8 cellular contexts compared by ENCODE assay signal in genomic region chr11:65892137-65892540, GRCh38. TPM values are rescaled to one million over a fixed set of nuclear protein-coding genes. Genes with fewer than 3 reads are reported as not detected.
DNase-seq lines count a peak whose midpoint lies in the region; ATAC-seq, FAIRE-seq and TF ChIP-seq lines count a peak whose summit lies in the region.
"Not testable (repeated sequence)": the region's sequence is repeated elsewhere in the genome, so short reads cannot be mapped to it uniquely, and the experiment has no call there.

No MANE protein-coding gene starts in this region.

- peak overlapping the region; percentile 81 for H3K4me3 ChIP-seq in CD8-positive, alpha-beta T cell (ENCODE audit: low read depth, low read length)
- H3K4me3 ChIP-seq in IMR-90 (ENCODE audit: insufficient read depth, low read depth, low read length) (peak overlapping the region; percentile 63), endodermal cell (ENCODE audit: low read length) (peak overlapping the region; percentile 85), keratinocyte (ENCODE audit: control insufficient read depth in 2 of 3, extremely low read depth in 1 of 3, insufficient read depth in 2 of 3, low read depth in 1 of 3, low read length in 3 of 3) (peak overlapping the region; percentile 42 to 63 (median 55)), neutrophil (ENCODE audit: low read depth in 1 of 2, low read length in 1 of 2) (peak overlapping the region; percentile 82 to 98), subcutaneous abdominal adipose tissue (ENCODE audit: low read depth in 1 of 5, low read length in 5 of 5) (peak overlapping the region in 4 of 5 donors; percentile 59 to 88 (median 75))

- not testable (repeated sequence) for H3K36me3 ChIP-seq in CD8-positive, alpha-beta T cell (ENCODE audit: insufficient read depth, low read length); endodermal cell (ENCODE audit: control insufficient read depth, insufficient read depth, low read length); neutrophil; subcutaneous abdominal adipose tissue (ENCODE audit: control insufficient read depth in 5 of 5, insufficient read depth in 5 of 5, low read length in 5 of 5)
- H3K36me3 ChIP-seq in IMR-90 (ENCODE audit: control insufficient read depth, insufficient read depth, low read length) (peaks cover 39% of the 10 kb centered on the region), keratinocyte (ENCODE audit: control insufficient read depth in 2 of 2, extremely low read depth in 1 of 2, insufficient read depth in 2 of 2, low read length in 2 of 2) (peaks cover 20 to 43% of the 10 kb centered on the region in 2 experiments)

- H3K56ac ChIP-seq in IMR-90 (ENCODE audit: extremely low read depth, insufficient read depth, low read length), result peak overlapping the region; percentile 77

- in situ Hi-C loops in IMR-90 (cut with MboI; ENCODE audit: low sequenced_read_pairs), result loop anchor here (5.0 kb wide), 1 partner anchor 70 kb away; the partner anchor contains the start of gene SART1

- H2BK5ac ChIP-seq in IMR-90 (ENCODE audit: low read depth, low read length, poor library complexity, severe bottlenecking), result peak overlapping the region; percentile 84

- not testable (repeated sequence) for H2AK9ac ChIP-seq in IMR-90 (replicated peaks; ENCODE audit: low read depth, low read length, poor library complexity)

- H3K9ac ChIP-seq in IMR-90 (ENCODE audit: low read depth, low read length), result peak overlapping the region; percentile 88
- not testable (repeated sequence) for H3K9ac ChIP-seq in endodermal cell (ENCODE audit: extremely low read depth, low read length, poor library complexity, severe bottlenecking)
- H3K9ac ChIP-seq in keratinocyte (ENCODE audit: control insufficient read depth, extremely low read depth, insufficient read depth, low read length), result peak overlapping the region; percentile 75
- peak overlapping the region; percentile 26 to 79 (median 77) for H3K9ac ChIP-seq in subcutaneous abdominal adipose tissue (ENCODE audit: low read length in 5 of 5)

- H4K91ac ChIP-seq in IMR-90 (ENCODE audit: insufficient read depth, low read depth, low read length), result not testable (repeated sequence)

- peak overlapping the region; percentile 77 for H3K23ac ChIP-seq in IMR-90 (ENCODE audit: low read depth, low read length)

- not testable (repeated sequence) for TF ChIP-seq RAD21 in IMR-90 (IDR thresholded peaks at IDR 0.05; ENCODE audit: low read length)

- peak overlapping the region; percentile 89 for H3K27ac Mint-ChIP-seq in CD8-positive, alpha-beta T cell
- peak overlapping the region; percentile 80 for H3K27ac Mint-ChIP-seq in T-helper 2 cell treated with Interferon-gamma antibody and Interleukin-4, amounts not matched to agents 5 μg/mL and 100 μg/mL, for 36 hours
- peak overlapping the region; percentile 95 for H3K27ac Mint-ChIP-seq in activated naive CD8-positive, alpha-beta T cell treated with anti-CD3 and anti-CD28 coated beads, Interleukin-2, amount 10 ng/mL, durations not matched to agents 7 days and 5 days
- H3K27ac Mint-ChIP-seq in endodermal cell, result peak overlapping the region; percentile 69

- peaks cover 49% of the 10 kb centered on the region for H3K4me1 Mint-ChIP-seq in CD8-positive, alpha-beta T cell (ENCODE audit: low read depth)
- peaks cover 44% of the 10 kb centered on the region for H3K4me1 Mint-ChIP-seq in T-helper 2 cell treated with Interferon-gamma antibody and Interleukin-4, amounts not matched to agents 5 μg/mL and 100 μg/mL, for 36 hours (ENCODE audit: low read depth)
- H3K4me1 Mint-ChIP-seq in activated naive CD8-positive, alpha-beta T cell treated with anti-CD3 and anti-CD28 coated beads, Interleukin-2, amount 10 ng/mL, durations not matched to agents 7 days and 5 days, result peaks cover 47% of the 10 kb centered on the region
- H3K4me1 Mint-ChIP-seq in endodermal cell, result peaks cover 28% of the 10 kb centered on the region

- peaks cover 51% of the 10 kb centered on the region for H3K4me1 ChIP-seq in CD8-positive, alpha-beta T cell (ENCODE audit: insufficient read depth, low read length)
- H3K4me1 ChIP-seq in IMR-90 (ENCODE audit: control insufficient read depth, insufficient read depth, low read length) (peaks cover 38% of the 10 kb centered on the region), keratinocyte (ENCODE audit: control insufficient read depth, extremely low read depth, insufficient read depth, low read length) (peaks cover 63% of the 10 kb centered on the region), neutrophil (ENCODE audit: control insufficient read depth in 1 of 2, insufficient read depth in 1 of 2, low read depth in 1 of 2, low read length in 1 of 2) (peaks cover 73 to 74% of the 10 kb centered on the region in 2 experiments), subcutaneous abdominal adipose tissue (ENCODE audit: control insufficient read depth in 5 of 5, insufficient read depth in 5 of 5, low read length in 5 of 5) (peaks cover 8 to 68% (median 62%) of the 10 kb centered on the region in 5 donors)
- H3K4me1 ChIP-seq in endodermal cell (ENCODE audit: control insufficient read depth, insufficient read depth, low read length), result not testable (repeated sequence)

- peak; percentile 28 for TF ChIP-seq POLR2A in IMR-90 (IDR thresholded peaks at IDR 0.05; ENCODE audit: low read depth, low read length)

- H3K36me3 Mint-ChIP-seq in CD8-positive, alpha-beta T cell; activated naive CD8-positive, alpha-beta T cell treated with anti-CD3 and anti-CD28 coated beads, Interleukin-2, amount 10 ng/mL, durations not matched to agents 7 days and 5 days; endodermal cell (ENCODE audit: low read depth): not testable (repeated sequence)
- H3K36me3 Mint-ChIP-seq in T-helper 2 cell treated with Interferon-gamma antibody and Interleukin-4, amounts not matched to agents 5 μg/mL and 100 μg/mL, for 36 hours (ENCODE audit: low read depth), result peaks cover 11% of the 10 kb centered on the region

- CTCF ChIA-PET in CD8-positive, alpha-beta T cell (lab: Charles Lee), result interaction anchor here (1.5 to 14.8 kb wide), 8 partner anchors 8 to 112 kb away, joined by 4 to 287 read pairs (median 101); partner anchors contain the start of genes AP5B1, CFL1, EFEMP2 and FOSL1
- CTCF ChIA-PET in IMR-90 (lab: Yijun Ruan, JAX), result not testable (repeated sequence)

- peak overlapping the region; percentile 22; the same call in 1 of the 2 replicates for H2AK5ac ChIP-seq in IMR-90 (ENCODE audit: low read depth, low read length)

- DNase-seq in CD8-positive, alpha-beta T cell, result peak in 2 of 7 experiments; percentile 40 to 58
- peak; percentile 40 for DNase-seq in IMR-90
- DNase-seq in T-helper 2 cell treated with Interferon-gamma antibody and Interleukin-4, amounts not matched to agents 5 μg/mL and 100 μg/mL, for 36 hours (ENCODE audit: low spot score); endodermal cell; keratinocyte (ENCODE audit: low read depth, low spot score): not testable (repeated sequence)
- DNase-seq in activated naive CD8-positive, alpha-beta T cell treated with anti-CD3 and anti-CD28 coated beads, Interleukin-2, amount 10 ng/mL, durations not matched to agents 7 days and 5 days, result peak; percentile 51

- H3K18ac ChIP-seq in IMR-90 (ENCODE audit: low read depth, low read length), result not testable (repeated sequence)

- H3K9me3 ChIP-seq in CD8-positive, alpha-beta T cell (ENCODE audit: low read length); IMR-90 (ENCODE audit: control insufficient read depth, insufficient read depth, low read length); endodermal cell (ENCODE audit: control insufficient read depth, low read length); keratinocyte (ENCODE audit: control insufficient read depth, low read depth, low read length); neutrophil; subcutaneous abdominal adipose tissue (ENCODE audit: control insufficient read depth in 5 of 5, low read length in 5 of 5): not testable (repeated sequence)

- peak overlapping the region; percentile 84 for H3K4me2 ChIP-seq in IMR-90 (ENCODE audit: low read depth, low read length)
- peak overlapping the region; percentile 74 for H3K4me2 ChIP-seq in keratinocyte (ENCODE audit: control insufficient read depth, extremely low read depth, insufficient read depth, low read depth, low read length)

- not testable (repeated sequence) for H2BK20ac ChIP-seq in IMR-90 (ENCODE audit: low read depth, low read length)

- TF ChIP-seq CTCF in CD8-positive, alpha-beta T cell (IDR thresholded peaks at IDR 0.05); IMR-90 (conservative IDR thresholded peaks at IDR 0.05; ENCODE audit: low read depth, low read length); endodermal cell (conservative IDR thresholded peaks at IDR 0.05); keratinocyte (optimal IDR thresholded peaks at IDR 0.05 in 1 of 3, IDR thresholded peaks at IDR 0.05 in 1 of 3, conservative IDR thresholded peaks at IDR 0.05 in 1 of 3; ENCODE audit: extremely low read depth in 1 of 3, insufficient read depth in 2 of 3, low read length in 3 of 3); neutrophil (IDR thresholded peaks at IDR 0.05): not testable (repeated sequence)

- POLR2A ChIA-PET in CD8-positive, alpha-beta T cell (lab: Charles Lee), result interaction anchor here (0.7 to 5.7 kb wide), 7 partner anchors 7 to 44 kb away, joined by 3 to 60 read pairs (median 9); partner anchors contain the start of genes C11orf68, CTSW, DRAP1 and FOSL1
- POLR2A ChIA-PET in IMR-90 (lab: Charles Lee; ENCODE audit: unreplicated experiment), result interaction anchor here (1.0 to 4.4 kb wide), 3 partner anchors 10 to 70 kb away, joined by 3 to 20 read pairs (median 6); no protein-coding TSS in a partner anchor
- POLR2A ChIA-PET in activated naive CD8-positive, alpha-beta T cell treated with anti-CD3 and anti-CD28 coated beads, Interleukin-2, amount 10 ng/mL, durations not matched to agents 7 days and 5 days (lab: Charles Lee), result interaction anchor here (3.3 to 12.3 kb wide), 6 partner anchors 8 to 69 kb away, joined by 26 to 304 read pairs (median 86); partner anchors contain the start of genes C11orf68, CFL1, CTSW and FOSL1

- H4K20me1 ChIP-seq in IMR-90 (ENCODE audit: insufficient read depth, low read length), result peaks cover 76% of the 10 kb centered on the region
- H4K20me1 ChIP-seq in keratinocyte (ENCODE audit: control insufficient read depth, extremely low read depth, insufficient read depth, low read length), result peaks cover 44% of the 10 kb centered on the region

- not testable (repeated sequence) for H2AFZ ChIP-seq in IMR-90 (replicated peaks; ENCODE audit: low read length, poor library complexity); keratinocyte (ENCODE audit: control insufficient read depth, low read length)

- not testable (repeated sequence) for ATAC-seq in CD8-positive, alpha-beta T cell; IMR-90 (ENCODE audit: low read depth); activated naive CD8-positive, alpha-beta T cell treated with anti-CD3 and anti-CD28 coated beads, Interleukin-2, amount 10 ng/mL, durations not matched to agents 7 days and 5 days (ENCODE audit: low read depth)

- not testable (repeated sequence) for H3K9me3 Mint-ChIP-seq in CD8-positive, alpha-beta T cell; T-helper 2 cell treated with Interferon-gamma antibody and Interleukin-4, amounts not matched to agents 5 μg/mL and 100 μg/mL, for 36 hours; activated naive CD8-positive, alpha-beta T cell treated with anti-CD3 and anti-CD28 coated beads, Interleukin-2, amount 10 ng/mL, durations not matched to agents 7 days and 5 days; endodermal cell

- peaks cover 46% of the 10 kb centered on the region for H3K79me2 ChIP-seq in keratinocyte (ENCODE audit: control insufficient read depth, insufficient read depth, low read length)

- H3K4ac ChIP-seq in IMR-90 (ENCODE audit: low read depth, low read length), result peak overlapping the region; percentile 55

- not testable (repeated sequence) for H3K27me3 ChIP-seq in CD8-positive, alpha-beta T cell (ENCODE audit: insufficient read depth, low read length); IMR-90 (ENCODE audit: control insufficient read depth, insufficient read depth, low read length); endodermal cell (ENCODE audit: control insufficient read depth, insufficient read depth, low read length, poor library complexity, severe bottlenecking); keratinocyte (ENCODE audit: control insufficient read depth, extremely low read depth, insufficient read depth, low read length); neutrophil; subcutaneous abdominal adipose tissue (ENCODE audit: control insufficient read depth in 5 of 5, insufficient read depth in 4 of 5, low read length in 5 of 5)

- peak overlapping the region; percentile 83 for H3K4me3 Mint-ChIP-seq in CD8-positive, alpha-beta T cell
- peak overlapping the region; percentile 74 for H3K4me3 Mint-ChIP-seq in T-helper 2 cell treated with Interferon-gamma antibody and Interleukin-4, amounts not matched to agents 5 μg/mL and 100 μg/mL, for 36 hours
- H3K4me3 Mint-ChIP-seq in activated naive CD8-positive, alpha-beta T cell treated with anti-CD3 and anti-CD28 coated beads, Interleukin-2, amount 10 ng/mL, durations not matched to agents 7 days and 5 days, result peak overlapping the region; percentile 88
- H3K4me3 Mint-ChIP-seq in endodermal cell, result peak overlapping the region; percentile 96

- H2BK15ac ChIP-seq in IMR-90 (ENCODE audit: low read depth, low read length), result 0 out of 3 replicates have a peak overlapping the region, but pooled peaks have one; percentile 3

- intact Hi-C loops in CD8-positive, alpha-beta T cell (cut with DNase I, micrococcal nuclease); IMR-90 (cut with micrococcal nuclease): not testable (repeated sequence)

- peak overlapping the region; percentile 71; the same call in 1 of the 2 replicates for H3K14ac ChIP-seq in IMR-90 (replicated peaks; ENCODE audit: low read depth, low read length)

- H2BK120ac ChIP-seq in IMR-90 (ENCODE audit: low read depth, low read length), result peak overlapping the region; percentile 17; the same call in 1 of the 2 replicates

- dilution Hi-C loops in IMR-90 (cut with HindIII; ENCODE audit: low sequenced_read_pairs, unreplicated experiment); keratinocyte (cut with MboI; ENCODE audit: extremely low pct_ligation_motif_present, low sequenced_read_pairs): not testable (repeated sequence)

- H3K27ac ChIP-seq in CD8-positive, alpha-beta T cell (ENCODE audit: low read depth, low read length), result peak overlapping the region; percentile 73
- H3K27ac ChIP-seq in IMR-90 (ENCODE audit: insufficient read depth, low read length) (peak overlapping the region; percentile 93), keratinocyte (ENCODE audit: control insufficient read depth, insufficient read depth, low read length) (peak overlapping the region; percentile 56), neutrophil (peak overlapping the region; percentile 93), subcutaneous abdominal adipose tissue (ENCODE audit: low read depth, low read length) (peak overlapping the region; percentile 99)
- not testable (repeated sequence) for H3K27ac ChIP-seq in endodermal cell (ENCODE audit: low read depth, low read length)

- no CpG with 5 or more reads among the region's 5 CpGs for WGBS in IMR-90 (ENCODE audit: extremely low coverage in 2 of 2, insufficient read length in 1 of 2), 2 experiments
- 91 to 92% methylated on average over 2 to 5 of the region's 5 CpGs for WGBS in endodermal cell (ENCODE audit: insufficient coverage in 1 of 2, insufficient read length in 1 of 2), 2 experiments

- peak overlapping the region in 1 of 2 experiments; percentile 33; a peak in 1 of 4 replicates for H4K8ac ChIP-seq in IMR-90 (ENCODE audit: low read depth in 2 of 2, low read length in 2 of 2)

- H3K79me1 ChIP-seq in IMR-90 (ENCODE audit: low read depth in 1 of 2, low read length in 2 of 2), result peaks cover 0 to 33% of the 10 kb centered on the region in 2 experiments; a peak in 3 of 4 replicates

- not testable (repeated sequence) for FAIRE-seq in keratinocyte (lab: Jason Lieb, UNC)

- not testable (repeated sequence) for BruUV-seq in IMR-90 (replicated peaks; lab: Mats Ljungman, UMichigan)

- not testable (repeated sequence) for H3K9me1 ChIP-seq in IMR-90 (ENCODE audit: insufficient read depth, low read length); keratinocyte (ENCODE audit: control insufficient read depth, extremely low read depth, insufficient read depth, low read length)

- H3K27me3 Mint-ChIP-seq in CD8-positive, alpha-beta T cell (ENCODE audit: low read depth); T-helper 2 cell treated with Interferon-gamma antibody and Interleukin-4, amounts not matched to agents 5 μg/mL and 100 μg/mL, for 36 hours (ENCODE audit: low read depth); activated naive CD8-positive, alpha-beta T cell treated with anti-CD3 and anti-CD28 coated beads, Interleukin-2, amount 10 ng/mL, durations not matched to agents 7 days and 5 days: not testable (repeated sequence)
- H3K27me3 Mint-ChIP-seq in endodermal cell (ENCODE audit: insufficient read depth), result peaks cover 30% of the 10 kb centered on the region

- not testable (repeated sequence) for H4K5ac ChIP-seq in IMR-90 (ENCODE audit: low read depth, low read length)

RNA-seq across cellular contexts. Expression of gene CCDC85B, which starts 1.7 kb away (rescaled TPM):
- 10 to 100 TPM; 25.6 to 27.4 TPM for total RNA-seq in CD8-positive, alpha-beta T cell
- 17.6 and 21.9 TPM in 2 replicates for total RNA-seq in IMR-90 (2012; rRNA removed)
- 35.4 and 62.1 TPM in 2 replicates for polyA plus RNA-seq in IMR-90 (2012; rRNA removed)
- 125 and 188 TPM in 2 replicates for polyA plus RNA-seq in IMR-90 (2012; cell fraction: cytosol; rRNA removed)
- 18.5 and 49.8 TPM in 2 replicates for polyA plus RNA-seq in IMR-90 (2012; cell fraction: nucleus; rRNA removed; ENCODE audit: low replicate concordance)
- 10 to 100 TPM; 59.8 to 66.3 TPM for total RNA-seq in activated naive CD8-positive, alpha-beta T cell treated with anti-CD3 and anti-CD28 coated beads, Interleukin-2, amount 10 ng/mL, durations not matched to agents 7 days and 5 days
- total RNA-seq in endodermal cell, result 10 to 100 TPM; 18.2 to 23.9 TPM
- polyA plus RNA-seq in endodermal cell (2013, experiment 1 of 2), result 15.8 TPM
- 15.1 TPM for polyA plus RNA-seq in endodermal cell (2013, experiment 2 of 2)
- 4.1 to 6.8 TPM (median 6.0 TPM) in 3 replicates for polyA plus RNA-seq in keratinocyte
- 3.4 TPM for polyA plus RNA-seq in keratinocyte (2011; ENCODE audit: low read depth)
- polyA plus RNA-seq in keratinocyte (2011; cell fraction: cytosol; rRNA removed), result 2.0 and 12.5 TPM in 2 replicates
- polyA plus RNA-seq in keratinocyte (2011; cell fraction: nucleus; rRNA removed), result 2.0 and 4.4 TPM in 2 replicates
- 18.1 and 48.7 TPM in 2 replicates for polyA plus RNA-seq in keratinocyte (2012; ENCODE audit: low replicate concordance)
- 0.30 to 1.3 TPM in 2 of 3 replicates, not detected in the other for polyA minus RNA-seq in keratinocyte
- polyA minus RNA-seq in keratinocyte (2011; cell fraction: cytosol; rRNA and poly(A)+ RNA removed), result 35.3 TPM
- polyA minus RNA-seq in keratinocyte (2011; cell fraction: nucleus; rRNA and poly(A)+ RNA removed), result 2.5 and 5.2 TPM in 2 replicates

RNA-seq across cellular contexts. Expression of gene FIBP, which starts 3.9 kb away (rescaled TPM):
- total RNA-seq in CD8-positive, alpha-beta T cell, result 10 to 100 TPM; 16.5 to 19.3 TPM
- total RNA-seq in IMR-90 (2012; rRNA removed) (119 and 182 TPM in 2 replicates), endodermal cell (10 to 100 TPM; 81.0 to 92.0 TPM)
- polyA plus RNA-seq in IMR-90 (2012; rRNA removed) (141 and 163 TPM in 2 replicates), keratinocyte (83.0 to 104 TPM (median 95.1 TPM) in 3 replicates)
- polyA plus RNA-seq in IMR-90 (2012; cell fraction: cytosol; rRNA removed), result 98.5 and 183 TPM in 2 replicates
- polyA plus RNA-seq in IMR-90 (2012; cell fraction: nucleus; rRNA removed; ENCODE audit: low replicate concordance), result 96.1 and 215 TPM in 2 replicates
- total RNA-seq in activated naive CD8-positive, alpha-beta T cell treated with anti-CD3 and anti-CD28 coated beads, Interleukin-2, amount 10 ng/mL, durations not matched to agents 7 days and 5 days, result 10 to 100 TPM; 78.2 to 82.9 TPM
- 64.2 TPM for polyA plus RNA-seq in endodermal cell (2013, experiment 1 of 2)
- polyA plus RNA-seq in endodermal cell (2013, experiment 2 of 2), result 62.7 TPM
- 22.0 TPM for polyA plus RNA-seq in keratinocyte (2011; ENCODE audit: low read depth)
- 93.5 and 140 TPM in 2 replicates for polyA plus RNA-seq in keratinocyte (2011; cell fraction: cytosol; rRNA removed)
- polyA plus RNA-seq in keratinocyte (2011; cell fraction: nucleus; rRNA removed), result 46.6 and 47.5 TPM in 2 replicates
- polyA plus RNA-seq in keratinocyte (2012; ENCODE audit: low replicate concordance), result 72.0 and 94.4 TPM in 2 replicates
- 85.8 to 127 TPM (median 106 TPM) in 3 replicates for polyA minus RNA-seq in keratinocyte
- 169 TPM for polyA minus RNA-seq in keratinocyte (2011; cell fraction: cytosol; rRNA and poly(A)+ RNA removed)
- polyA minus RNA-seq in keratinocyte (2011; cell fraction: nucleus; rRNA and poly(A)+ RNA removed), result 40.3 and 41.0 TPM in 2 replicates

RNA-seq across cellular contexts. Expression of gene FOSL1, which starts 8.0 kb away (rescaled TPM):
- total RNA-seq in CD8-positive, alpha-beta T cell, result 1 to 10 TPM; 2.0 to 4.0 TPM
- total RNA-seq in IMR-90 (2012; rRNA removed), result 17.2 and 26.1 TPM in 2 replicates
- polyA plus RNA-seq in IMR-90 (2012; rRNA removed), result 97.4 and 107 TPM in 2 replicates
- polyA plus RNA-seq in IMR-90 (2012; cell fraction: cytosol; rRNA removed), result 49.5 and 52.7 TPM in 2 replicates
- 81.8 and 101 TPM in 2 replicates for polyA plus RNA-seq in IMR-90 (2012; cell fraction: nucleus; rRNA removed; ENCODE audit: low replicate concordance)
- 1 to 10 TPM; 1.9 to 2.0 TPM for total RNA-seq in activated naive CD8-positive, alpha-beta T cell treated with anti-CD3 and anti-CD28 coated beads, Interleukin-2, amount 10 ng/mL, durations not matched to agents 7 days and 5 days
- 1 to 10 TPM in 1 of 2 donors, not detected in 1; 1.8 TPM for total RNA-seq in endodermal cell
- polyA plus RNA-seq in endodermal cell (2013, experiment 1 of 2), result 3.0 TPM
- polyA plus RNA-seq in endodermal cell (2013, experiment 2 of 2), result 1.9 TPM
- polyA plus RNA-seq in keratinocyte, result 9.4 to 25.3 TPM (median 21.8 TPM) in 3 replicates
- polyA plus RNA-seq in keratinocyte (2011; ENCODE audit: low read depth), result 38.5 TPM
- polyA plus RNA-seq in keratinocyte (2011; cell fraction: cytosol; rRNA removed), result 21.6 and 35.0 TPM in 2 replicates
- polyA plus RNA-seq in keratinocyte (2011; cell fraction: nucleus; rRNA removed), result 43.0 and 46.2 TPM in 2 replicates
- 60.1 and 130 TPM in 2 replicates for polyA plus RNA-seq in keratinocyte (2012; ENCODE audit: low replicate concordance)
- 15.0 to 229 TPM (median 21.9 TPM) in 3 replicates for polyA minus RNA-seq in keratinocyte
- polyA minus RNA-seq in keratinocyte (2011; cell fraction: cytosol; rRNA and poly(A)+ RNA removed), result 43.5 TPM
- 14.2 and 21.5 TPM in 2 replicates for polyA minus RNA-seq in keratinocyte (2011; cell fraction: nucleus; rRNA and poly(A)+ RNA removed)

RNA-seq across cellular contexts. Expression of gene CTSW, which starts 12.5 kb away (rescaled TPM):
- 100 to 1,000 TPM; 193 to 200 TPM for total RNA-seq in CD8-positive, alpha-beta T cell
- total RNA-seq in IMR-90 (2012; rRNA removed), result 0.18 TPM in 1 of 2 replicates, not detected in the other
- polyA plus RNA-seq in IMR-90 (2012; rRNA removed), result 0.07 and 0.23 TPM in 2 replicates
- polyA plus RNA-seq in IMR-90 (2012; cell fraction: cytosol; rRNA removed), result 0.08 and 0.39 TPM in 2 replicates
- 0.23 and 0.34 TPM in 2 replicates for polyA plus RNA-seq in IMR-90 (2012; cell fraction: nucleus; rRNA removed; ENCODE audit: low replicate concordance)
- 100 to 1,000 TPM; 161 to 175 TPM for total RNA-seq in activated naive CD8-positive, alpha-beta T cell treated with anti-CD3 and anti-CD28 coated beads, Interleukin-2, amount 10 ng/mL, durations not matched to agents 7 days and 5 days
- not detected for total RNA-seq in endodermal cell
- not detected for polyA plus RNA-seq in endodermal cell (2013, experiment 1 of 2)
- polyA plus RNA-seq in endodermal cell (2013, experiment 2 of 2), result not detected
- polyA plus RNA-seq in keratinocyte, result not detected in 3 replicates
- polyA plus RNA-seq in keratinocyte (2011; ENCODE audit: low read depth), result not detected
- polyA plus RNA-seq in keratinocyte (2011; cell fraction: cytosol; rRNA removed), result not detected in 2 replicates
- polyA plus RNA-seq in keratinocyte (2011; cell fraction: nucleus; rRNA removed), result not detected in 2 replicates
- polyA plus RNA-seq in keratinocyte (2012; ENCODE audit: low replicate concordance), result not detected in 2 replicates
- polyA minus RNA-seq in keratinocyte, result not detected in 3 replicates
- not detected for polyA minus RNA-seq in keratinocyte (2011; cell fraction: cytosol; rRNA and poly(A)+ RNA removed)
- not detected in 2 replicates for polyA minus RNA-seq in keratinocyte (2011; cell fraction: nucleus; rRNA and poly(A)+ RNA removed)

RNA-seq across cellular contexts. Expression of gene EFEMP2, which starts 19.5 kb away (rescaled TPM):
- 1 to 10 TPM; 3.8 to 5.1 TPM for total RNA-seq in CD8-positive, alpha-beta T cell
- total RNA-seq in IMR-90 (2012; rRNA removed), result 62.7 and 69.2 TPM in 2 replicates
- 431 and 601 TPM in 2 replicates for polyA plus RNA-seq in IMR-90 (2012; rRNA removed)
- 324 and 587 TPM in 2 replicates for polyA plus RNA-seq in IMR-90 (2012; cell fraction: cytosol; rRNA removed)
- 557 and 1,096 TPM in 2 replicates for polyA plus RNA-seq in IMR-90 (2012; cell fraction: nucleus; rRNA removed; ENCODE audit: low replicate concordance)
- 10 to 100 TPM; 15.3 to 20.0 TPM for total RNA-seq in activated naive CD8-positive, alpha-beta T cell treated with anti-CD3 and anti-CD28 coated beads, Interleukin-2, amount 10 ng/mL, durations not matched to agents 7 days and 5 days
- total RNA-seq in endodermal cell, result 10 to 100 TPM; 84.5 to 99.6 TPM
- 44.2 TPM for polyA plus RNA-seq in endodermal cell (2013, experiment 1 of 2)
- 46.6 TPM for polyA plus RNA-seq in endodermal cell (2013, experiment 2 of 2)
- polyA plus RNA-seq in keratinocyte, result 4.6 to 13.6 TPM (median 4.8 TPM) in 3 replicates
- 0.44 TPM for polyA plus RNA-seq in keratinocyte (2011; ENCODE audit: low read depth)
- 1.8 and 2.3 TPM in 2 replicates for polyA plus RNA-seq in keratinocyte (2011; cell fraction: cytosol; rRNA removed)
- 36.8 and 56.7 TPM in 2 replicates for polyA plus RNA-seq in keratinocyte (2011; cell fraction: nucleus; rRNA removed)
- polyA plus RNA-seq in keratinocyte (2012; ENCODE audit: low replicate concordance), result 2.8 and 2.9 TPM in 2 replicates
- 3.7 to 5.9 TPM (median 5.7 TPM) in 3 replicates for polyA minus RNA-seq in keratinocyte
- polyA minus RNA-seq in keratinocyte (2011; cell fraction: cytosol; rRNA and poly(A)+ RNA removed), result not detected
- 3.3 and 3.5 TPM in 2 replicates for polyA minus RNA-seq in keratinocyte (2011; cell fraction: nucleus; rRNA and poly(A)+ RNA removed)
